In genomic region chr4:73868206-73869129, GRCh38 we compare ENCODE assay signal across 8 cellular contexts. TPM values are rescaled to one million over a fixed set of nuclear protein-coding genes. Genes with fewer than 3 reads are reported as not detected.
A peak's percentile ranks its signal among the peaks of the same experiment; 100 is the strongest.
DNase-seq lines count a peak whose midpoint lies in the region; ATAC-seq and TF ChIP-seq lines count a peak whose summit lies in the region.
"Had no signal": no experiment of that assay in that cellular context is flagged by ENCODE, and none has a peak within 500 bp of the region (broad histone marks: within the 10 kb centered on the region; RNA-seq: fewer than 3 reads in every experiment).

No MANE protein-coding gene starts in this region.

- ATAC-seq in PC-3 (peak; percentile 4), GM18907 (IDR thresholded peaks at IDR 0.05; ENCODE audit: unreplicated experiment) (no peak)

- no peaks in the 10 kb centered on the region for H3K36me3 ChIP-seq in PC-3 (ENCODE audit: low read depth, low read length)
- H3K36me3 ChIP-seq in mesenchymal stem cell (ENCODE audit: control insufficient read depth in 1 of 2, insufficient read depth in 2 of 2, low read depth in 1 of 2, low read length in 2 of 2): no peaks in the 10 kb centered on the region

- peak overlapping the region; percentile 15 for H2AK5ac ChIP-seq in mesenchymal stem cell (ENCODE audit: low read length, severe bottlenecking)

- H2BK15ac ChIP-seq in mesenchymal stem cell (ENCODE audit: low read depth, poor library complexity, severe bottlenecking): peak overlapping the region; percentile 99

- H3K14ac ChIP-seq in mesenchymal stem cell (ENCODE audit: low read length in 2 of 2): no peak overlapping the region

- H2BK120ac ChIP-seq in mesenchymal stem cell (ENCODE audit: low read depth, low read length): peak overlapping the region; percentile 92

- peak overlapping the region; percentile 65 for H3K4me3 ChIP-seq in PC-3 (ENCODE audit: low read length)
- peak overlapping the region; percentile 55 for H3K4me3 ChIP-seq in epithelial cell of esophagus (ENCODE audit: low read length)
- H3K4me3 ChIP-seq in mesenchymal stem cell (ENCODE audit: insufficient read depth in 1 of 2, low read depth in 1 of 2, low read length in 2 of 2): peak overlapping the region; percentile 80 to 83

- peak overlapping the region; percentile 75 to 96 for H2BK12ac ChIP-seq in mesenchymal stem cell (ENCODE audit: low read length in 2 of 2)

- peak overlapping the region; percentile 88 for H3K4me3 Mint-ChIP-seq in type B pancreatic cell

- H3K4ac ChIP-seq in mesenchymal stem cell (ENCODE audit: low read depth in 1 of 2, low read length in 2 of 2): peak overlapping the region; percentile 87 to 90

- peak; percentile 24 for DNase-seq in PC-3
- DNase-seq in epithelial cell of esophagus (ENCODE audit: low read depth): peak; percentile 21
- DNase-seq in mesenchymal stem cell: peak; percentile 74
- DNase-seq in type B pancreatic cell (ENCODE audit: extremely low spot score, unreplicated experiment): no peak
- no peak for DNase-seq in NCI-H524 treated with DMSO at 0.1 percent for 48 hours (lab: John Stamatoyannopoulos, UW)
- DNase-seq in activated effector memory CD4-positive, alpha-beta T cell treated with Interleukin-2 at 50 U/mL for 16 hours: no peak
- DNase-seq: KG1 had no signal

- peaks cover 11% of the 10 kb centered on the region for H3K4me1 Mint-ChIP-seq in type B pancreatic cell (ENCODE audit: unreplicated experiment)

- peak overlapping the region; percentile 81 for H4K8ac ChIP-seq in mesenchymal stem cell (ENCODE audit: low read length)

- peak overlapping the region; percentile 92 for H2BK5ac ChIP-seq in mesenchymal stem cell (ENCODE audit: low read depth, low read length, poor library complexity, severe bottlenecking)

- H3F3A ChIP-seq in PC-3 (ENCODE audit: low read length, unreplicated experiment): no peaks in the 10 kb centered on the region

- H3K79me1 ChIP-seq in mesenchymal stem cell (replicated peaks; ENCODE audit: low read length, poor library complexity, severe bottlenecking): no peaks in the 10 kb centered on the region

- intact Hi-C loops in PC-3 (cut with micrococcal nuclease): loop anchor here (1.0 to 10.0 kb wide), 6 partner anchors 50 to 274 kb away; partner anchors contain the start of gene CXCL3

- H3K79me2 ChIP-seq in PC-3 (ENCODE audit: low read length): no peaks in the 10 kb centered on the region

- no peaks in the 10 kb centered on the region for H3K9me3 Mint-ChIP-seq in type B pancreatic cell

- H3K4me1 ChIP-seq in PC-3 (ENCODE audit: insufficient read depth, low read length): peaks cover 77% of the 10 kb centered on the region
- H3K4me1 ChIP-seq in mesenchymal stem cell (ENCODE audit: control insufficient read depth, insufficient read depth, low read depth, low read length): peaks cover 5% of the 10 kb centered on the region

- H3K27ac ChIP-seq in PC-3 (ENCODE audit: low read length): peak overlapping the region; percentile 80
- H3K27ac ChIP-seq in mesenchymal stem cell (ENCODE audit: low read length, poor library complexity, severe bottlenecking): peak overlapping the region; percentile 85

- peak overlapping the region; percentile 94 to 99 for H3K18ac ChIP-seq in mesenchymal stem cell (ENCODE audit: low read depth in 1 of 2, low read length in 2 of 2)

- H3K27ac Mint-ChIP-seq in type B pancreatic cell: no peak overlapping the region

- TSS peak; percentile 59 for BruUV-seq in PC-3 (replicated peaks; lab: Mats Ljungman, UMichigan)

- H3K27me3 ChIP-seq in PC-3 (ENCODE audit: low read length) (no peaks in the 10 kb centered on the region), mesenchymal stem cell (ENCODE audit: control insufficient read depth in 1 of 2, insufficient read depth in 1 of 2, low read length in 2 of 2) (no peaks in the 10 kb centered on the region)

- H3K9me3 ChIP-seq in PC-3 (ENCODE audit: low read length): no peaks in the 10 kb centered on the region
- H3K9me3 ChIP-seq in mesenchymal stem cell (ENCODE audit: control insufficient read depth, low read length): no peaks in the 10 kb centered on the region

- H3K9ac ChIP-seq in PC-3 (ENCODE audit: low read length) (peak overlapping the region; percentile 82), mesenchymal stem cell (ENCODE audit: low read length) (peak overlapping the region; percentile 80)

- H2AFZ ChIP-seq in PC-3 (ENCODE audit: low read length) (peak overlapping the region; percentile 70), mesenchymal stem cell (ENCODE audit: low read depth, low read length) (peak overlapping the region; percentile 58)

- CTCF ChIA-PET in PC-3 (lab: Charles Lee): interaction anchor here (0.5 to 1.6 kb wide), 10 partner anchors 15 to 266 kb away, joined by 3 to 9 read pairs (median 5); partner anchors contain the start of genes CXCL2, CXCL3 and PF4V1

- POLR2A ChIA-PET in PC-3 (lab: Charles Lee; ENCODE audit: unreplicated experiment): interaction anchor here (0.6 to 1.8 kb wide), 10 partner anchors 29 to 789 kb away, joined by 3 to 6 read pairs (median 3); partner anchors contain the start of gene CXCL6

- TF ChIP-seq CTCF in PC-3 (conservative IDR thresholded peaks at IDR 0.05; ENCODE audit: low read depth, low read length) (no peak), epithelial cell of esophagus (IDR thresholded peaks at IDR 0.05; ENCODE audit: insufficient read depth, low read depth, low read length, missing control alignments) (no peak), type B pancreatic cell (conservative IDR thresholded peaks at IDR 0.05) (no peak)

- peak overlapping the region in 1 of 2 experiments; percentile 64 for H3K23ac ChIP-seq in mesenchymal stem cell (ENCODE audit: low read length in 2 of 2)

- H3K36me3 Mint-ChIP-seq in type B pancreatic cell: no peaks in the 10 kb centered on the region

- no peaks in the 10 kb centered on the region for H4K20me1 ChIP-seq in PC-3 (ENCODE audit: low read length)

- H3K4me2 ChIP-seq in PC-3 (ENCODE audit: low read length) (peak overlapping the region; percentile 81), mesenchymal stem cell (ENCODE audit: low read length, poor library complexity, severe bottlenecking) (peak overlapping the region; percentile 74)

- 29% methylated on average over 12 of the region's 16 CpGs for WGBS in mesenchymal stem cell

- H3K9me2 ChIP-seq in PC-3 (replicated peaks; ENCODE audit: low read length): no peaks in the 10 kb centered on the region

- H4K91ac ChIP-seq in mesenchymal stem cell (ENCODE audit: low read length): peak overlapping the region; percentile 80

- H3K27me3 Mint-ChIP-seq in type B pancreatic cell: peaks cover 72% of the 10 kb centered on the region

RNA-seq across cellular contexts. Expression of gene CXCL1, which starts 0.7 kb away (rescaled TPM):
- 239 and 267 TPM in 2 replicates for total RNA-seq in PC-3 (2014; rRNA removed)
- 274 TPM for polyA plus RNA-seq in mesenchymal stem cell (2013, experiment 1 of 2)
- polyA plus RNA-seq in mesenchymal stem cell (2013, experiment 2 of 2): 286 TPM
- 3.8 and 5.7 TPM in 2 replicates for total RNA-seq in type B pancreatic cell (ENCODE audit: low replicate concordance)

RNA-seq across cellular contexts. Expression of gene PF4V1, which starts 15.4 kb away (rescaled TPM):
- total RNA-seq in PC-3 (2014; rRNA removed) (not detected in 2 replicates), type B pancreatic cell (ENCODE audit: low replicate concordance) (not detected in 2 replicates)
- polyA plus RNA-seq in mesenchymal stem cell (2013, experiment 1 of 2): 0.14 TPM
- not detected for polyA plus RNA-seq in mesenchymal stem cell (2013, experiment 2 of 2)

RNA-seq across cellular contexts. Expression of gene CXCL6, which starts 32.0 kb away (rescaled TPM):
- total RNA-seq in PC-3 (2014; rRNA removed) (23.4 and 25.7 TPM in 2 replicates), type B pancreatic cell (ENCODE audit: low replicate concordance) (0.64 and 1.9 TPM in 2 replicates)
- polyA plus RNA-seq in mesenchymal stem cell (2013, experiment 1 of 2): 6.8 TPM
- 7.1 TPM for polyA plus RNA-seq in mesenchymal stem cell (2013, experiment 2 of 2)

Comparison
In these comparisons a context has a peak if more than half of its experiments do, and no peak if none do; other contexts are left out.
1. DNase-seq: peak in PC-3 (single experiment), epithelial cell of esophagus (single experiment) and mesenchymal stem cell (single experiment); none in type B pancreatic cell (single experiment), NCI-H524 treated with DMSO at 0.1 percent for 48 hours (single experiment) and activated effector memory CD4-positive, alpha-beta T cell treated with Interleukin-2 at 50 U/mL for 16 hours (single experiment).
2. RNA of gene CXCL1, which starts 0.7 kb away (total RNA-seq): 239 to 267 TPM in PC-3; 3.8 to 5.7 TPM in type B pancreatic cell; every median in the first group is over 10 times any median in the second.
3. Peak in every context shown above with its lines, with median percentiles within 50 percentile points of each other: H3K4me3 ChIP-seq.